9 cellular contexts compared by ENCODE assay signal in the genomic region with DNA sequence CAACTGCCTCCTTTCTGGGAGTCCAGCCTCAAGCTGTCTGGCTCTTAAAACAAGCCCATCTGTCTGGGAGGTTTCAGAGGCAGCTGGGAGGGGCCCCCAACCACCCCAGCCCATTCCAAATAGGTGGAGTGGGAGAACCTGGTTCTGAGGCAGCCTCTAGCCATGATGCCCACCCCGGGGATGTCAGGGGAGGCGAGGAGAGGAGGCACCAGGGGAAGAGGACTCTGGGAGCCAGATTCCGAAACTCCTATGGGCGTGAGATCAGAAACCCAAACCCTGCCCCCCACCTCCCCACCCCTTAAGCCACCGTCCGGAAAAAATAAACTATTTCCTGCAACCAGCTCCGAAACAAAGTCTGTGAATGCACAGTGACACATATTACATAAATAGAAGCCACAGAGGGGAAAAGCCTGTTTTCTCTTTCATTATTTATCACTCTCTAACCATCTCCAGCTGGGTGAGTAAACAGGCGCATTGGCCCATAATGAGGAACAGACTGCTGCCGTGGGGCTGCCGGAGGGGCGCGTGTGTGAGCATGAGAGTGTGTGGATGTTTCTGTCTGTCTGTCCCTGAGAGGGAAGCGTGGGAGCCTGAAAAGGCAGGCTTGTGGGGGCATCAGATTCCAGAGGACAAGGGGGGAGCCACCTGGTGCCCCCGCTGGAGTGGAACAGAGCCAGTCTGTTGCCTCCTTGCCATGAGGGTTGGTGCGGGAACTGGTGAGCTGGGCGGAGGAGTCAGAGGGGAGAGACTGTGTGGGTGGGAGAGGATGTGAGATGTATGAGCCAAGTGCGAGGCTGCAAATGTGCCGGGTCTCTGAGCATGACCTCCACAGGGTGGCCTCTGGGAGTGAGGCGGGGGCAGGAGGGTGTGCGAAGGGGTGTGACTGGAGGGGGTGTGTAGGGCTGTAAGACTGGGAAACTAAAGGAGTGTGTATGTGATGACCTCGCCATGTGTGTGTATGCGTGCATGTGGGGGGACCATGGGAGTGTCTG. TPM values are rescaled to one million over a fixed set of nuclear protein-coding genes. Genes with fewer than 3 reads are reported as not detected.
A peak's percentile ranks its signal among the peaks of the same experiment; 100 is the strongest.
DNase-seq lines count a peak whose midpoint lies in the region; ATAC-seq and TF ChIP-seq lines count a peak whose summit lies in the region.
"Had no signal": no experiment of that assay in that cellular context is flagged by ENCODE, and none has a peak within 500 bp of the region (broad histone marks: within the 10 kb centered on the region; RNA-seq: fewer than 3 reads in every experiment).

No MANE protein-coding gene starts in this region.

- TF ChIP-seq POLR2A in GM19099 (IDR thresholded peaks at IDR 0.05; ENCODE audit: extremely low read depth, insufficient read length, low read depth), result peak; percentile 29
- TF ChIP-seq POLR2A in esophagus muscularis mucosa (IDR thresholded peaks at IDR 0.05; ENCODE audit: low read depth), result no peak

- TF ChIP-seq CTCF in SK-N-SH (IDR thresholded peaks at IDR 0.05) (no peak), omental fat pad (IDR thresholded peaks at IDR 0.05) (no peak), esophagus muscularis mucosa (IDR thresholded peaks at IDR 0.05) (no peak)

- no peaks in the 10 kb centered on the region for H4K20me1 ChIP-seq in SK-N-SH (ENCODE audit: insufficient read depth)

- WGBS in SK-N-SH (ENCODE audit: low lambda C conversion rate), result 23% methylated on average over 19 of the region's 22 CpGs
- 49% methylated on average over 22 of the region's 22 CpGs for WGBS in esophagus muscularis mucosa

- H3K4me1 ChIP-seq in SK-N-SH (ENCODE audit: control insufficient read depth in 1 of 2, insufficient read depth in 2 of 2, low read depth in 1 of 2, low read length in 1 of 2) (peaks cover 15 to 35% of the 10 kb centered on the region in 2 experiments), adipocyte (ENCODE audit: control insufficient read depth, insufficient read depth, low read length) (peaks cover 14% of the 10 kb centered on the region), esophagus muscularis mucosa (peaks cover 14 to 23% (median 20%) of the 10 kb centered on the region in 4 donors)

- H3K36me3 ChIP-seq in SK-N-SH (replicated peaks in 1 of 2; ENCODE audit: control insufficient read depth in 1 of 2, insufficient read depth in 2 of 2, low read length in 1 of 2), result no peaks in the 10 kb centered on the region
- no peaks in the 10 kb centered on the region for H3K36me3 ChIP-seq in adipocyte (ENCODE audit: control insufficient read depth, insufficient read depth, low read length, severe bottlenecking)
- no peaks in the 10 kb centered on the region for H3K36me3 ChIP-seq in esophagus muscularis mucosa
- H3K36me3 ChIP-seq: neutrophil had no signal

- ATAC-seq in HG03103 (IDR thresholded peaks at IDR 0.05; ENCODE audit: low read depth, unreplicated experiment), result peak; percentile 79
- peak; percentile 66 for ATAC-seq in omental fat pad (ENCODE audit: low FRiP score)

- peak overlapping the region; percentile 76 for H3K4me2 ChIP-seq in SK-N-SH

- H3K79me2 ChIP-seq in SK-N-SH (ENCODE audit: insufficient read depth), result no peaks in the 10 kb centered on the region

- DNase-seq in CD1c-positive myeloid dendritic cell (ENCODE audit: extremely low spot score) (peak; percentile 83), SK-N-SH (peak; percentile 84), adipocyte (ENCODE audit: low read depth) (peak; percentile 86), omental fat pad (ENCODE audit: low spot score) (no peak), mesenteric fat pad (ENCODE audit: low spot score) (no peak), esophagus muscularis mucosa (ENCODE audit: extremely low spot score) (no peak)

- H3K27ac ChIP-seq in SK-N-SH (ENCODE audit: low read depth in 2 of 2, low read length in 1 of 2), result peak overlapping the region; percentile 25 to 70; a peak in 3 of 4 replicates
- H3K27ac ChIP-seq in esophagus muscularis mucosa (replicated peaks in 1 of 4), result no peak overlapping the region
- H3K27ac ChIP-seq: neutrophil had no signal

- H3K9me2 ChIP-seq in SK-N-SH, result no peaks in the 10 kb centered on the region

- H3K9me3 ChIP-seq in SK-N-SH (no peaks in the 10 kb centered on the region), adipocyte (ENCODE audit: control insufficient read depth, low read length) (no peaks in the 10 kb centered on the region), esophagus muscularis mucosa (no peaks in the 10 kb centered on the region)
- H3K9me3 ChIP-seq: neutrophil had no signal

- POLR2A ChIA-PET in SK-N-SH (lab: Yijun Ruan, JAX), result no interaction called here

- intact Hi-C loops in esophagus muscularis mucosa (cut with DNase I), result no loop called here

- peak overlapping the region in 1 of 2 experiments; percentile 18; a peak in 2 of 4 replicates for H3K4me3 ChIP-seq in SK-N-SH (ENCODE audit: low read depth in 2 of 2, low read length in 1 of 2)
- peak overlapping the region; percentile 55 for H3K4me3 ChIP-seq in adipocyte (ENCODE audit: low read length)
- H3K4me3 ChIP-seq in esophagus muscularis mucosa, result peak overlapping the region in 2 of 4 donors; percentile 0 to 30

- CTCF ChIA-PET in SK-N-SH (lab: Yijun Ruan, JAX), result interaction anchor here (0.6 to 1.2 kb wide), 6 partner anchors 42 to 199 kb away, joined by 3 to 4 read pairs (median 3); no protein-coding TSS in a partner anchor

- no peak for TF ChIP-seq RAD21 in SK-N-SH (IDR thresholded peaks at IDR 0.05; ENCODE audit: low read length)

- H2AFZ ChIP-seq in SK-N-SH (ENCODE audit: low read depth), result peak overlapping the region; percentile 18; the same call in 1 of the 2 replicates

- H3K27me3 ChIP-seq in SK-N-SH (ENCODE audit: insufficient read depth), result no peaks in the 10 kb centered on the region
- H3K27me3 ChIP-seq in adipocyte (replicated peaks; ENCODE audit: control insufficient read depth, insufficient read depth, low read length), result peaks cover 39% of the 10 kb centered on the region
- peaks cover 0 to 55% (median 0%) of the 10 kb centered on the region in 4 donors for H3K27me3 ChIP-seq in esophagus muscularis mucosa

- H3F3A ChIP-seq in SK-N-SH (replicated peaks; ENCODE audit: insufficient read depth), result peaks cover 4% of the 10 kb centered on the region

- no peak overlapping the region for H3K9ac ChIP-seq in SK-N-SH
- H3K9ac ChIP-seq in adipocyte (ENCODE audit: low read length), result no peak overlapping the region

- TF ChIP-seq EP300 in SK-N-SH (IDR thresholded peaks at IDR 0.05; ENCODE audit: borderline replicate concordance in 1 of 2, low read depth in 1 of 2, low read length in 1 of 2) (peak in 1 of 2 experiments; percentile 73; a peak in 1 of 4 replicates), esophagus muscularis mucosa (IDR thresholded peaks at IDR 0.05) (no peak)

TF ChIP-seq in SK-N-SH, 30 proteins besides CTCF, POLR2A, EP300 and RAD21 (continues in another document):
- peak; percentile 93 for TF ChIP-seq RCOR1 (IDR thresholded peaks at IDR 0.05; ENCODE audit: low read length)
- TF ChIP-seq, protein P1, sequence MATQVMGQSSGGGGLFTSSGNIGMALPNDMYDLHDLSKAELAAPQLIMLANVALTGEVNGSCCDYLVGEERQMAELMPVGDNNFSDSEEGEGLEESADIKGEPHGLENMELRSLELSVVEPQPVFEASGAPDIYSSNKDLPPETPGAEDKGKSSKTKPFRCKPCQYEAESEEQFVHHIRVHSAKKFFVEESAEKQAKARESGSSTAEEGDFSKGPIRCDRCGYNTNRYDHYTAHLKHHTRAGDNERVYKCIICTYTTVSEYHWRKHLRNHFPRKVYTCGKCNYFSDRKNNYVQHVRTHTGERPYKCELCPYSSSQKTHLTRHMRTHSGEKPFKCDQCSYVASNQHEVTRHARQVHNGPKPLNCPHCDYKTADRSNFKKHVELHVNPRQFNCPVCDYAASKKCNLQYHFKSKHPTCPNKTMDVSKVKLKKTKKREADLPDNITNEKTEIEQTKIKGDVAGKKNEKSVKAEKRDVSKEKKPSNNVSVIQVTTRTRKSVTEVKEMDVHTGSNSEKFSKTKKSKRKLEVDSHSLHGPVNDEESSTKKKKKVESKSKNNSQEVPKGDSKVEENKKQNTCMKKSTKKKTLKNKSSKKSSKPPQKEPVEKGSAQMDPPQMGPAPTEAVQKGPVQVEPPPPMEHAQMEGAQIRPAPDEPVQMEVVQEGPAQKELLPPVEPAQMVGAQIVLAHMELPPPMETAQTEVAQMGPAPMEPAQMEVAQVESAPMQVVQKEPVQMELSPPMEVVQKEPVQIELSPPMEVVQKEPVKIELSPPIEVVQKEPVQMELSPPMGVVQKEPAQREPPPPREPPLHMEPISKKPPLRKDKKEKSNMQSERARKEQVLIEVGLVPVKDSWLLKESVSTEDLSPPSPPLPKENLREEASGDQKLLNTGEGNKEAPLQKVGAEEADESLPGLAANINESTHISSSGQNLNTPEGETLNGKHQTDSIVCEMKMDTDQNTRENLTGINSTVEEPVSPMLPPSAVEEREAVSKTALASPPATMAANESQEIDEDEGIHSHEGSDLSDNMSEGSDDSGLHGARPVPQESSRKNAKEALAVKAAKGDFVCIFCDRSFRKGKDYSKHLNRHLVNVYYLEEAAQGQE (IDR thresholded peaks at IDR 0.05; ENCODE audit: low read depth, low read length), result no peak
- no peak for TF ChIP-seq FOXM1 (IDR thresholded peaks at IDR 0.05; ENCODE audit: low read depth)
- TF ChIP-seq SIN3A (IDR thresholded peaks at IDR 0.05; ENCODE audit: borderline replicate concordance, low read depth, low read length), result peak; percentile 68; the same call in 1 of the 2 replicates
- TF ChIP-seq JUND (IDR thresholded peaks at IDR 0.05), result no peak
- peak; percentile 88 for TF ChIP-seq FOXJ3 (CRISPR knock-in tag; IDR thresholded peaks at IDR 0.05)
- TF ChIP-seq POLR2AphosphoS5 (IDR thresholded peaks at IDR 0.05; ENCODE audit: low read depth, low read length), result peak; percentile 56; the same call in 1 of the 2 replicates
- no peak for TF ChIP-seq TEAD4 (IDR thresholded peaks at IDR 0.05; ENCODE audit: borderline replicate concordance, insufficient read depth)
- TF ChIP-seq CHD2 (IDR thresholded peaks at IDR 0.05; ENCODE audit: low read length, partially characterized antibody), result peak; percentile 42
- TF ChIP-seq MXI1 (IDR thresholded peaks at IDR 0.05; ENCODE audit: low read depth, low read length), result no peak; the same call in 1 of the 2 replicates
- TF ChIP-seq RFX5 (IDR thresholded peaks at IDR 0.05; ENCODE audit: low read length), result no peak
- no peak for TF ChIP-seq GABPA (IDR thresholded peaks at IDR 0.05; ENCODE audit: low read depth)
- no peak for TF ChIP-seq RXRA (IDR thresholded peaks at IDR 0.05; ENCODE audit: borderline replicate concordance, low read depth)
- peak; percentile 96 for TF ChIP-seq GATA2 (CRISPR knock-in tag; IDR thresholded peaks at IDR 0.05)

RNA-seq across cellular contexts. Expression of a gene that starts 14.3 kb away (rescaled TPM):
- polyA plus RNA-seq in SK-N-SH (2012; rRNA removed), result 2.5 and 7.3 TPM in 2 replicates
- 3.3 and 6.1 TPM in 2 replicates for polyA plus RNA-seq in SK-N-SH (2012; cell fraction: cytosol; rRNA removed)
- polyA plus RNA-seq in SK-N-SH (2012; cell fraction: nucleus; rRNA removed), result 10.6 and 13.5 TPM in 2 replicates
- 1 to 10 TPM; 3.6 to 9.0 (median 5.5) TPM for total RNA-seq in omental fat pad
- total RNA-seq in mesenteric fat pad, result 21.4 TPM
- total RNA-seq in esophagus muscularis mucosa, result 10 to 100 TPM; 10.8 to 30.7 (median 17.7) TPM

Comparison
In these comparisons a context has a peak if more than half of its experiments do, and no peak if none do; other contexts are left out.
1. DNase-seq: peak in CD1c-positive myeloid dendritic cell (single experiment), SK-N-SH (single experiment) and adipocyte (single experiment); none in omental fat pad (single experiment), mesenteric fat pad (single experiment) and esophagus muscularis mucosa (single experiment).
2. H3K27ac ChIP-seq: peak in SK-N-SH (2 of 2); none in esophagus muscularis mucosa (0 of 4).